Comparison of ENCODE assay signal across 24 cellular contexts in genomic region chr17:47057831-47058230, GRCh38.
A peak's percentile ranks its signal among the peaks of the same experiment; 100 is the strongest.
DNase-seq lines count a peak whose midpoint lies in the region; ATAC-seq, FAIRE-seq and TF ChIP-seq lines count a peak whose summit lies in the region.
"Had no signal": no experiment of that assay in that cellular context is flagged by ENCODE, and none has a peak within 500 bp of the region (broad histone marks: within the 10 kb centered on the region; RNA-seq: fewer than 3 reads in every experiment).

No MANE protein-coding gene starts in this region.

- ATAC-seq in HepG2 (peak; percentile 22; the same call in 1 of the 3 replicates), right lobe of liver (no peak), Right ventricle myocardium superior (ENCODE audit: poor library complexity) (peak; percentile 71), GM21447 (IDR thresholded peaks at IDR 0.05; ENCODE audit: unreplicated experiment) (no peak), left lobe of liver (no peak)

- TF ChIP-seq POLR2A in HepG2 (IDR thresholded peaks at IDR 0.05; ENCODE audit: insufficient read depth in 1 of 2, low read depth in 2 of 2, low read length in 2 of 2) (no peak), right lobe of liver (IDR thresholded peaks at IDR 0.05) (no peak)

- no TSS peak for BruUV-seq in HepG2 (replicated peaks; lab: Mats Ljungman, UMichigan)

- no peak overlapping the region for H3K9ac ChIP-seq in HepG2 (ENCODE audit: insufficient read depth, low read depth, low read length)

- H3K36me3 ChIP-seq in HepG2 (replicated peaks in 1 of 2; ENCODE audit: control insufficient read depth in 1 of 2, insufficient read depth in 2 of 2, low read length in 2 of 2), result peaks cover 1 to 10% of the 10 kb centered on the region in 2 experiments; a peak in 4 of 5 replicates
- peaks cover 0 to 26% (median 4%) of the 10 kb centered on the region in 4 donors for H3K36me3 ChIP-seq in right lobe of liver

- H3K36me3 Mint-ChIP-seq in mesothelial cell of epicardium, result peaks cover 28% of the 10 kb centered on the region

- no peak overlapping the region for H3K27ac Mint-ChIP-seq in mesothelial cell of epicardium
- H3K27ac Mint-ChIP-seq: CD8-positive, alpha-beta memory T cell had no signal

- no peaks in the 10 kb centered on the region for H3K4me1 Mint-ChIP-seq in mesothelial cell of epicardium

- TF ChIP-seq CTCF in HepG2 (CRISPR knock-in tag; IDR thresholded peaks at IDR 0.05), result no peak
- no peak for TF ChIP-seq CTCF in right lobe of liver (IDR thresholded peaks at IDR 0.05)
- TF ChIP-seq CTCF in mesothelial cell of epicardium (IDR thresholded peaks at IDR 0.05; ENCODE audit: unreplicated experiment), result no peak

- no peak overlapping the region for H3K27ac ChIP-seq in HepG2 (ENCODE audit: extremely low read length, insufficient read depth, low read length)
- H3K27ac ChIP-seq in right lobe of liver, result no peak overlapping the region
- H3K27ac ChIP-seq: C4-2B, HL-60, PC-9 had no signal

- CTCF ChIA-PET in HepG2 (lab: Yijun Ruan, JAX; ENCODE audit: low intra/inter-chr PET ratio, low total read pairs), result no interaction called here

- no peaks in the 10 kb centered on the region for H3K9me3 Mint-ChIP-seq in mesothelial cell of epicardium
- H3K9me3 Mint-ChIP-seq: CD8-positive, alpha-beta memory T cell had no signal

- no peak overlapping the region for H2AFZ ChIP-seq in HepG2 (ENCODE audit: low read length)
- H2AFZ ChIP-seq: PC-9 had no signal

- H3K4me3 ChIP-seq in HepG2 (replicated peaks in 1 of 3; ENCODE audit: insufficient read depth in 1 of 3, low read depth in 2 of 3, low read length in 3 of 3) (no peak overlapping the region), right lobe of liver (no peak overlapping the region)
- H3K4me3 ChIP-seq: PC-9 had no signal

- POLR2A ChIA-PET in HepG2 (lab: Yijun Ruan, JAX), result no interaction called here

- FAIRE-seq in HepG2 (lab: Jason Lieb, UNC), result no peak
- FAIRE-seq: A204.1, GM18507 had no signal

- no peaks in the 10 kb centered on the region for H4K20me1 ChIP-seq in HepG2 (ENCODE audit: insufficient read depth, low read length)

- in situ Hi-C loops in HepG2 (cut with HindIII; ENCODE audit: extremely low pct_ligation_motif_present, low pct_unique_long_range_greater_than_20kb), result no loop called here

- no peak for DNase-seq in HepG2 (ENCODE audit: low spot score)
- no peak for DNase-seq in right lobe of liver
- DNase-seq in Right ventricle myocardium superior, result no peak
- DNase-seq in islet precursor cell, result peak; percentile 63
- no peak for DNase-seq in mesothelial cell of epicardium (ENCODE audit: low spot score in 2 of 2, unreplicated experiment in 2 of 2)
- DNase-seq in left lobe of liver (ENCODE audit: low spot score), result no peak
- DNase-seq: CD8-positive, alpha-beta memory T cell; GDM1; KBM-7; MM.1S; NCI-H1092; NCI-H1436; NCI-H187 treated with DMSO at 0.1 percent for 48 hours; NCI-H2227 treated with DMSO at 0.1 percent for 48 hours; NCI-H510A treated with DMSO at 0.1 percent for 48 hours; NCI-H748 treated with DMSO at 0.1 percent for 48 hours; PC-9; RPMI8226; SIG-M5 had no signal

- 92% methylated on average over 5 of the region's 5 CpGs for WGBS in HepG2 (ENCODE audit: low lambda C conversion rate)
- 81% methylated on average over 4 of the region's 5 CpGs for WGBS in right lobe of liver (ENCODE audit: insufficient coverage, low coverage, low lambda C conversion rate, missing lambda C conversion rate)

- intact Hi-C loops in HepG2 (cut with micrococcal nuclease; ENCODE audit: unreplicated experiment), result no loop called here
- intact Hi-C loops in right lobe of liver (cut with DNase I), result no loop called here
- intact Hi-C loops in Right ventricle myocardium superior (cut with DNase I), result no loop called here

- no peak for TF ChIP-seq RAD21 in HepG2 (CRISPR knock-in tag; IDR thresholded peaks at IDR 0.05)

- H3K79me2 ChIP-seq in HepG2 (ENCODE audit: insufficient read depth, low read length), result no peaks in the 10 kb centered on the region

- H3K4me1 ChIP-seq in HepG2 (ENCODE audit: insufficient read depth, low read length) (no peaks in the 10 kb centered on the region), right lobe of liver (no peaks in the 10 kb centered on the region)

- no peaks in the 10 kb centered on the region for H3K9me3 ChIP-seq in HepG2 (ENCODE audit: low read length)
- H3K9me3 ChIP-seq in right lobe of liver, result no peaks in the 10 kb centered on the region

- no peaks in the 10 kb centered on the region for H3K27me3 Mint-ChIP-seq in mesothelial cell of epicardium (ENCODE audit: low read depth)
- H3K27me3 Mint-ChIP-seq: CD8-positive, alpha-beta memory T cell had no signal

- TF ChIP-seq EP300 in HepG2 (IDR thresholded peaks at IDR 0.05; ENCODE audit: low read depth in 2 of 2, low read length in 2 of 2) (no peak), HepG2 (CRISPR knock-in tag; IDR thresholded peaks at IDR 0.05; ENCODE audit: borderline replicate concordance) (no peak)

- no peak overlapping the region for H3K4me2 ChIP-seq in HepG2 (ENCODE audit: low read depth, low read length)
- H3K4me2 ChIP-seq: PC-9 had no signal

- H3K4me3 Mint-ChIP-seq in mesothelial cell of epicardium, result no peak overlapping the region
- H3K4me3 Mint-ChIP-seq: CD8-positive, alpha-beta memory T cell had no signal

- H3K27me3 ChIP-seq in HepG2 (ENCODE audit: control insufficient read depth in 1 of 2, insufficient read depth in 2 of 2, low read length in 2 of 2) (no peaks in the 10 kb centered on the region), right lobe of liver (no peaks in the 10 kb centered on the region)

TF ChIP-seq in HepG2, 621 proteins besides CTCF, POLR2A, EP300 and RAD21:
- TF ChIP-seq POLR2G (IDR thresholded peaks at IDR 0.05; ENCODE audit: low read depth, low read length) (no peak), ZNF576 (CRISPR knock-in tag; IDR thresholded peaks at IDR 0.05) (no peak), ZNF878 (CRISPR knock-in tag; IDR thresholded peaks at IDR 0.05) (no peak), TOE1 (CRISPR knock-in tag; IDR thresholded peaks at IDR 0.05) (no peak), DR1 (CRISPR knock-in tag; IDR thresholded peaks at IDR 0.05) (no peak), ZNF703 (CRISPR knock-in tag; IDR thresholded peaks at IDR 0.05; ENCODE audit: borderline replicate concordance) (no peak), NAIF1 (CRISPR knock-in tag; IDR thresholded peaks at IDR 0.05; ENCODE audit: borderline replicate concordance) (no peak), ZNF720 (CRISPR knock-in tag; IDR thresholded peaks at IDR 0.05) (no peak), SP4 (CRISPR knock-in tag; IDR thresholded peaks at IDR 0.05) (no peak), HMGA1 (CRISPR knock-in tag; conservative IDR thresholded peaks at IDR 0.05) (no peak), JUND (CRISPR knock-in tag; IDR thresholded peaks at IDR 0.05) (no peak), ZNF775 (CRISPR knock-in tag; IDR thresholded peaks at IDR 0.05; ENCODE audit: borderline replicate concordance) (no peak)

Comparison
In these comparisons a context has a peak if more than half of its experiments do, and no peak if none do; other contexts are left out.
1. ATAC-seq: peak in HepG2 (single experiment) and Right ventricle myocardium superior (single experiment); none in right lobe of liver (0 of 4), GM21447 (single experiment) and left lobe of liver (single experiment).